In the genomic region with DNA sequence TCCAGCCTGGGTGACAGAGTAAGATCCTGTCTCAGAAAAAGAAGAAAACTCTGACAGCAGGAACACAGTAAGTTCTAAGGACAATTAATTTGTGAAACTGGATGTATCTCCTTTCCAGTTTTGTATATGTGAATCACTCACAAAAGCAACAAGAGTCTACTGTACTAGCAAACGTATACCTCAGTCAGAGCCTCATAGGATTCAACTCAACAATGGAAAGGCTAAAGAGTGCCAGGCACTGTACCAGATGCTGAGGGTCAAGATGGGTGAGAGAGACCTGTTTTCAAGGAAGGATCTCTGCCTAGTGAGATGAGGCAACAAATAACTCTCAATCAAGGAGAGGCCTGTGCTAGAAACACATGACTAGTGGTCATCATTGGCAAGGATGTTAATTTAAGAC, we compare ENCODE assay signal across 28 cellular contexts. TPM values are rescaled to one million over a fixed set of nuclear protein-coding genes. Genes with fewer than 3 reads are reported as not detected.
DNase-seq lines count a peak whose midpoint lies in the region; ATAC-seq, FAIRE-seq and TF ChIP-seq lines count a peak whose summit lies in the region.
"Had no signal": no experiment of that assay in that cellular context is flagged by ENCODE, and none has a peak within 500 bp of the region (broad histone marks: within the 10 kb centered on the region; RNA-seq: fewer than 3 reads in every experiment).

No MANE protein-coding gene starts in this region.

- H3K27ac Mint-ChIP-seq in IgD-negative memory B cell = peak overlapping the region; percentile 51 to 71 (median 69)
- H3K27ac Mint-ChIP-seq in central memory CD8-positive, alpha-beta T cell (ENCODE audit: low read depth) = peak overlapping the region; percentile 31
- H3K27ac Mint-ChIP-seq: nephron progenitor cell; T-helper 2 cell treated with Interferon-gamma antibody and Interleukin-4, amounts not matched to agents 5 μg/mL and 100 μg/mL, for 36 hours had no signal

- no peak for DNase-seq in central memory CD8-positive, alpha-beta T cell (ENCODE audit: low spot score in 2 of 2)
- DNase-seq in dedifferentiated amniotic fluid mesenchymal stem cell (ENCODE audit: extremely low spot score) (no peak), D721Med (ENCODE audit: insufficient read length, low spot score) (no peak)
- DNase-seq: activated CD8-positive, alpha-beta memory T cell treated with anti-CD3 and anti-CD28 coated beads, Interleukin-2, amount 50 U/mL, for 48 hours; activated effector memory CD4-positive, alpha-beta T cell treated with anti-CD3 and anti-CD28 coated beads, Interleukin-2, amount 50 U/mL, for 16 hours; body of pancreas; DMS79; effector CD4-positive, alpha-beta T cell; H7; midbrain; NCI-H1092; NCI-H187; NCI-H524 treated with DMSO at 0.1 percent for 48 hours; nephron progenitor cell; RPMI8226; sigmoid colon; stimulated activated naive CD8-positive, alpha-beta T cell treated with anti-CD3 and anti-CD28 coated beads, Interleukin-15, amount 100 ng/mL, for 72 hours; tibial artery; WERI-Rb-1 had no signal

- H3K27ac ChIP-seq in C4-2B (peak overlapping the region; percentile 14; the same call in 1 of the 2 replicates), neutrophil (peak overlapping the region; percentile 0)
- H3K27ac ChIP-seq: body of pancreas, parathyroid adenoma, sigmoid colon, SK-N-MC, tibial artery, WERI-Rb-1 had no signal

- FAIRE-seq in D721Med (lab: Jason Lieb, UNC) = no peak
- FAIRE-seq: keratinocyte had no signal

- H3K9me3 Mint-ChIP-seq in IgD-negative memory B cell = no peaks in the 10 kb centered on the region
- H3K9me3 Mint-ChIP-seq in central memory CD8-positive, alpha-beta T cell = no peaks in the 10 kb centered on the region
- H3K9me3 Mint-ChIP-seq: stimulated activated naive CD8-positive, alpha-beta T cell treated with anti-CD3 and anti-CD28 coated beads, Interleukin-15, amount 100 ng/mL, for 72 hours; T-helper 2 cell treated with Interferon-gamma antibody and Interleukin-4, amounts not matched to agents 5 μg/mL and 100 μg/mL, for 36 hours had no signal

- no peaks in the 10 kb centered on the region for H3K27me3 Mint-ChIP-seq in IgD-negative memory B cell
- no peaks in the 10 kb centered on the region for H3K27me3 Mint-ChIP-seq in central memory CD8-positive, alpha-beta T cell
- H3K27me3 Mint-ChIP-seq: stimulated activated naive CD8-positive, alpha-beta T cell treated with anti-CD3 and anti-CD28 coated beads, Interleukin-15, amount 100 ng/mL, for 72 hours had no signal

- no peak for ATAC-seq in central memory CD8-positive, alpha-beta T cell (replicated peaks; ENCODE audit: extremely low read depth, poor library complexity, severe bottlenecking)
- ATAC-seq in GM21786 (IDR thresholded peaks at IDR 0.05; ENCODE audit: unreplicated experiment) (no peak), GM21576 (IDR thresholded peaks at IDR 0.05; ENCODE audit: unreplicated experiment) (no peak)
- ATAC-seq: body of pancreas; stimulated activated naive CD8-positive, alpha-beta T cell treated with anti-CD3 and anti-CD28 coated beads, Interleukin-15, amount 100 ng/mL, for 72 hours had no signal

- H3K27me3 ChIP-seq in neutrophil = no peaks in the 10 kb centered on the region
- H3K27me3 ChIP-seq: body of pancreas, sigmoid colon, tibial artery had no signal

- peaks cover 60 to 68% (median 68%) of the 10 kb centered on the region in 3 donors for H3K4me1 Mint-ChIP-seq in IgD-negative memory B cell
- H3K4me1 Mint-ChIP-seq in central memory CD8-positive, alpha-beta T cell = peaks cover 64% of the 10 kb centered on the region

- H3K36me3 ChIP-seq in neutrophil = no peaks in the 10 kb centered on the region
- H3K36me3 ChIP-seq: sigmoid colon, tibial artery had no signal

- H3K9me3 ChIP-seq in neutrophil = no peaks in the 10 kb centered on the region
- H3K9me3 ChIP-seq: body of pancreas, sigmoid colon, tibial artery had no signal

- peak overlapping the region in 1 of 4 donors; percentile 51 for H3K4me3 Mint-ChIP-seq in IgD-negative memory B cell
- no peak overlapping the region for H3K4me3 Mint-ChIP-seq in central memory CD8-positive, alpha-beta T cell
- H3K4me3 Mint-ChIP-seq: nephron progenitor cell; stimulated activated naive CD8-positive, alpha-beta T cell treated with anti-CD3 and anti-CD28 coated beads, Interleukin-15, amount 100 ng/mL, for 72 hours; T-helper 2 cell treated with Interferon-gamma antibody and Interleukin-4, amounts not matched to agents 5 μg/mL and 100 μg/mL, for 36 hours had no signal

- no peak for TF ChIP-seq CTCF in C4-2B (conservative IDR thresholded peaks at IDR 0.05)
- no peak for TF ChIP-seq CTCF in neutrophil (IDR thresholded peaks at IDR 0.05)
- TF ChIP-seq CTCF in D721Med (IDR thresholded peaks at IDR 0.05; ENCODE audit: insufficient read depth, missing control alignments) = no peak

- H3K4me3 ChIP-seq in neutrophil (ENCODE audit: low read depth in 1 of 2, low read length in 1 of 2) = no peak overlapping the region
- H3K4me3 ChIP-seq: body of pancreas, sigmoid colon, SK-N-MC, tibial artery had no signal

- peaks cover 4% of the 10 kb centered on the region for H3K36me3 Mint-ChIP-seq in IgD-negative memory B cell
- peaks cover 4% of the 10 kb centered on the region for H3K36me3 Mint-ChIP-seq in central memory CD8-positive, alpha-beta T cell (ENCODE audit: insufficient read depth)

- H3K4me1 ChIP-seq in neutrophil (ENCODE audit: control insufficient read depth in 1 of 2, insufficient read depth in 1 of 2, low read depth in 1 of 2, low read length in 1 of 2) = peaks cover 4 to 11% of the 10 kb centered on the region in 2 experiments

RNA-seq across cellular contexts. Expression of gene TBL1XR1, which starts 14.9 kb away (rescaled TPM):
- 23.6 TPM for polyA plus RNA-seq in IgD-negative memory B cell
